In the genomic region with DNA sequence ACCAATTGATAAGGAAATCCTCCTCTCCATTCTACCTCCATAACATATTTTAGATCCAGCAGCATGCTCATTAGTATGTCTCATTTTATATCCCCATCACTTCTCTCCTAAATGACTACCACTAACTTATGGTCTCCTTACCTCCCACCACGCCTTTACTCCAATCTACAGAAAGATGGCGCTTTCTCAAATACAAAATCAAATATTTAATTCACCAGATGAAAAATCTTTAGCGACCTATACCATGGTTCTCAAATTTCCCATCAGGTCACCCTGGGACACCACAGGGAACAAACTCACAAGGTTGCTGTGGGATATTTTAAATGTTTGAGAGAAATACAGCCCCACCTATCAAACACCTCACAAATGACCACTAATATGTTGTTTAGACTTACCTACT, we compare ENCODE assay signal across 25 cellular contexts. TPM values are rescaled to one million over a fixed set of nuclear protein-coding genes. Genes with fewer than 3 reads are reported as not detected.
"Had no signal": no experiment of that assay in that cellular context is flagged by ENCODE, and none has a peak within 500 bp of the region (broad histone marks: within the 10 kb centered on the region; RNA-seq: fewer than 3 reads in every experiment).

No MANE protein-coding gene starts in this region.

- H3K4me3 ChIP-seq: prostate gland, right atrium auricular region had no signal

- H3K4me3 Mint-ChIP-seq: activated CD4-positive, alpha-beta T cell treated with anti-CD3 and anti-CD28 coated beads, Interleukin-2, amount 10 ng/mL, durations not matched to agents 7 days and 5 days; naive thymus-derived CD8-positive, alpha-beta T cell had no signal

- ATAC-seq: naive thymus-derived CD8-positive, alpha-beta T cell had no signal

- H3K4me1 ChIP-seq: prostate gland, right atrium auricular region had no signal

- H3K9me3 ChIP-seq: prostate gland, right atrium auricular region had no signal

- H3K27me3 ChIP-seq: right atrium auricular region had no signal

- H3K36me3 Mint-ChIP-seq: naive thymus-derived CD8-positive, alpha-beta T cell had no signal

- H3K27ac ChIP-seq: prostate gland, right atrium auricular region had no signal

- H3K36me3 ChIP-seq: prostate gland, right atrium auricular region had no signal

- H3K27ac Mint-ChIP-seq: activated CD4-positive, alpha-beta T cell treated with anti-CD3 and anti-CD28 coated beads, Interleukin-2, amount 10 ng/mL, durations not matched to agents 7 days and 5 days had no signal

- DNase-seq: activated CD4-positive, alpha-beta T cell treated with anti-CD3 and anti-CD28 coated beads, Interleukin-2, amount 10 ng/mL, durations not matched to agents 7 days and 5 days; activated CD8-positive, alpha-beta memory T cell treated with anti-CD3 and anti-CD28 coated beads for 24 hours; activated CD8-positive, alpha-beta memory T cell treated with anti-CD3 and anti-CD28 coated beads, Interleukin-2, amount 50 U/mL, for 48 hours; activated gamma-delta T cell; activated T-cell treated with anti-CD3 and anti-CD28 coated beads, Interleukin-2, amount 50 U/mL, for 48 hours; amniotic stem cell; foreskin melanocyte; glutamatergic neuron; hippocampal formation; left cardiac atrium; mesenchymal stem cell; naive thymus-derived CD8-positive, alpha-beta T cell; stimulated activated CD4-positive, alpha-beta T cell treated with anti-CD3 and anti-CD28 coated beads, Interleukin-12 subunit alpha, Interleukin-12 subunit beta, amount 100 ng/mL, for 4 hours; stimulated activated CD4-positive, alpha-beta T cell treated with anti-CD3 and anti-CD28 coated beads, Interleukin-1b, Interleukin-23, amount 100 ng/mL, for 48 hours; stimulated activated CD8-positive, alpha-beta memory T cell treated with anti-CD3 and anti-CD28 coated beads, Interleukin-4, amount 100 ng/mL, for 48 hours; stimulated activated naive CD4-positive, alpha-beta T cell had no signal

RNA-seq across cellular contexts. Expression of a gene that starts 27.0 kb away (rescaled TPM):
- total RNA-seq: activated CD4-positive, alpha-beta T cell treated with anti-CD3 and anti-CD28 coated beads, Interleukin-2, amount 10 ng/mL, durations not matched to agents 7 days and 5 days; cerebellum; dermis microvascular lymphatic vessel endothelial cell; fibroblast of lung; left cardiac atrium; lower leg skin; mucosa of gallbladder; naive thymus-derived CD8-positive, alpha-beta T cell; osteocyte; right atrium auricular region; ureter had no signal
- polyA plus RNA-seq: fibroblast of lung; naive thymus-derived CD8-positive, alpha-beta T cell had no signal
